16 cellular contexts compared by ENCODE assay signal in the genomic region with DNA sequence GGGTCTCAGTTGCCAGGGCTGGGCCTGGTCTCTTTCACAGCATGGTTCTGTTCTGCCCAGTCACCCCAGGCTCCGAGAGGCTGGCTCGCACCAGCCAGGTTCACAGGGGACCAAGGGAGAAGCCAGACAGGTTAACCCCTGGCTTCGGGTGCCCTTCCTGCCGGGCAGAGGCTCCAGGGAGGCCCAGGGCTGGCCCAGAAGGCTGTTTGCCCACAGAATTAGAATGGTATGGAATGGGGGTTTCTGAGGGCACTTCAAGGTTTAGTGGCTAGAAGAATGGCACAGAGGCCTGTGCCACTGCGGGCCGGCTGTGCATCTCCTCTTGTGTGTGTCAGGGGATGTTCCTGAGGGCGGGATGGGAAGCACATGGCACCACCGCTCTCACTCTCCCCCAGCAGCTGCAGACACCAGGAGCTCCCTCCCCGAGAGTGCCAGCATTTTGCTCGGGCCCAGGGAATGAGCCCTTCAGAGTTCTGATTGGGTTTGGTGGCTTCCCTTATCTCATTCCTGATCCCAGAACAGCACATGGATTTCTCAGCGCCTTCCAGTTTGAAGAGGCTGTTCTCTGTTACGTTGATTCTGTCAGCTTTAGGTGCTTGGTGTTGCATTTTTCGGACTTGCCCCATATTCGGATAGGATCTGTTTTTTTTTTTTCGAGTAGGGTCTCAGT. TPM values are rescaled to one million over a fixed set of nuclear protein-coding genes. Genes with fewer than 3 reads are reported as not detected.
DNase-seq lines count a peak whose midpoint lies in the region; ATAC-seq and TF ChIP-seq lines count a peak whose summit lies in the region.
"Had no signal": no experiment of that assay in that cellular context is flagged by ENCODE, and none has a peak within 500 bp of the region (broad histone marks: within the 10 kb centered on the region; RNA-seq: fewer than 3 reads in every experiment).

No MANE protein-coding gene starts in this region.

- no peaks in the 10 kb centered on the region for H3K27me3 Mint-ChIP-seq in activated T-helper 2 cell treated with anti-CD3 and anti-CD28 coated beads, Interferon-gamma antibody, Interleukin-2, Interleukin-4, amounts not matched to agents 10 μg/mL and 5 μg/mL and 100 μg/mL, durations not matched to agents 14 hours and 24 hours and 36 hours (ENCODE audit: low read depth)
- no peaks in the 10 kb centered on the region for H3K27me3 Mint-ChIP-seq in naive thymus-derived CD8-positive, alpha-beta T cell
- no peaks in the 10 kb centered on the region for H3K27me3 Mint-ChIP-seq in T-cell
- H3K27me3 Mint-ChIP-seq: CD4-positive, alpha-beta T cell had no signal

- peaks cover 6% of the 10 kb centered on the region for H3K4me1 Mint-ChIP-seq in activated T-helper 2 cell treated with anti-CD3 and anti-CD28 coated beads, Interferon-gamma antibody, Interleukin-2, Interleukin-4, amounts not matched to agents 10 μg/mL and 5 μg/mL and 100 μg/mL, durations not matched to agents 14 hours and 24 hours and 36 hours (ENCODE audit: low read depth)
- H3K4me1 Mint-ChIP-seq in naive thymus-derived CD8-positive, alpha-beta T cell, result peaks cover 11 to 25% (median 15%) of the 10 kb centered on the region in 4 donors
- peaks cover 16 to 18% (median 17%) of the 10 kb centered on the region in 3 donors for H3K4me1 Mint-ChIP-seq in T-cell

- no peak for DNase-seq in activated naive CD4-positive, alpha-beta T cell treated with anti-CD3 and anti-CD28 coated beads, Interleukin-2, amount 50 U/mL, for 72 hours (ENCODE audit: low spot score in 2 of 2)
- DNase-seq in activated naive CD4-positive, alpha-beta T cell treated with anti-CD3 and anti-CD28 coated beads, Interleukin-2, amount 50 U/mL, for 16 hours, result no peak
- DNase-seq in GM20000 (ENCODE audit: low spot score) (peak; percentile 16), T-cell (no peak)
- no peak for DNase-seq in activated T-helper 2 cell treated with anti-CD3 and anti-CD28 coated beads, Interferon-gamma antibody, Interleukin-2, Interleukin-4, amounts not matched to agents 10 μg/mL and 5 μg/mL and 100 μg/mL, durations not matched to agents 14 hours and 24 hours and 36 hours (ENCODE audit: low spot score)
- no peak for DNase-seq in naive thymus-derived CD8-positive, alpha-beta T cell
- DNase-seq in activated CD4-positive, CD25-positive, alpha-beta regulatory T cell treated with anti-CD3 and anti-CD28 coated beads, Interleukin-2, amount 50 U/mL, for 72 hours, result no peak
- DNase-seq in activated CD4-positive, alpha-beta T cell treated with anti-CD3 and anti-CD28 coated beads for 1 hour, result no peak
- DNase-seq: AML-193; CD4-positive, alpha-beta T cell; DMS79; GM23248; NCI-H1417 treated with DMSO at 0.1 percent for 48 hours; NCI-H1930; NK-92 treated with Interleukin-12 subunit alpha and Interleukin-12 subunit beta, amount 100 ng/mL, for 24 hours; SHP77 treated with DMSO at 0.1 percent for 48 hours had no signal

- H3K36me3 Mint-ChIP-seq in activated naive CD4-positive, alpha-beta T cell treated with anti-CD3 and anti-CD28 coated beads, Interleukin-2, amount 50 U/mL, for 72 hours, result no peaks in the 10 kb centered on the region
- H3K36me3 Mint-ChIP-seq in activated T-helper 2 cell treated with anti-CD3 and anti-CD28 coated beads, Interferon-gamma antibody, Interleukin-2, Interleukin-4, amounts not matched to agents 10 μg/mL and 5 μg/mL and 100 μg/mL, durations not matched to agents 14 hours and 24 hours and 36 hours (ENCODE audit: low read depth), result peaks cover 46% of the 10 kb centered on the region
- H3K36me3 Mint-ChIP-seq in naive thymus-derived CD8-positive, alpha-beta T cell, result peaks cover 0 to 46% (median 4%) of the 10 kb centered on the region in 3 donors
- peaks cover 24% of the 10 kb centered on the region for H3K36me3 Mint-ChIP-seq in T-cell

- no peak for TF ChIP-seq CTCF in GM20000 (IDR thresholded peaks at IDR 0.05; ENCODE audit: extremely low read depth, missing control alignments)

- CTCF ChIA-PET in T-cell (lab: Charles Lee), result interaction anchor here (0.6 to 1.0 kb wide), 4 partner anchors 22 to 1085 kb away, joined by 3 read pairs; no protein-coding TSS in a partner anchor

- no peak for ATAC-seq in activated naive CD4-positive, alpha-beta T cell treated with anti-CD3 and anti-CD28 coated beads, Interleukin-2, amount 50 U/mL, for 72 hours
- ATAC-seq in naive thymus-derived CD8-positive, alpha-beta T cell, result no peak
- no peak for ATAC-seq in T-cell (replicated peaks in 1 of 4)

- POLR2A ChIA-PET in naive thymus-derived CD8-positive, alpha-beta T cell (lab: Charles Lee), result interaction anchor here (0.7 to 1.8 kb wide), 5 partner anchors 9 to 44 kb away, joined by 4 to 5 read pairs (median 4); no protein-coding TSS in a partner anchor
- POLR2A ChIA-PET in T-cell (lab: Charles Lee), result interaction anchor here (0.6 to 0.7 kb wide), 2 partner anchors 180 to 506 kb away, joined by 3 to 5 read pairs; a partner anchor contains a TSS

- H3K27ac Mint-ChIP-seq in activated naive CD4-positive, alpha-beta T cell treated with anti-CD3 and anti-CD28 coated beads, Interleukin-2, amount 50 U/mL, for 72 hours, result peak overlapping the region; percentile 77 to 84
- H3K27ac Mint-ChIP-seq in activated T-helper 2 cell treated with anti-CD3 and anti-CD28 coated beads, Interferon-gamma antibody, Interleukin-2, Interleukin-4, amounts not matched to agents 10 μg/mL and 5 μg/mL and 100 μg/mL, durations not matched to agents 14 hours and 24 hours and 36 hours, result peak overlapping the region; percentile 44
- peak overlapping the region in 9 of 10 donors; percentile 14 to 88 (median 57) for H3K27ac Mint-ChIP-seq in naive thymus-derived CD8-positive, alpha-beta T cell
- peak overlapping the region in 1 of 2 donors; percentile 52 for H3K27ac Mint-ChIP-seq in T-cell

- no peak overlapping the region for H3K4me3 Mint-ChIP-seq in activated T-helper 2 cell treated with anti-CD3 and anti-CD28 coated beads, Interferon-gamma antibody, Interleukin-2, Interleukin-4, amounts not matched to agents 10 μg/mL and 5 μg/mL and 100 μg/mL, durations not matched to agents 14 hours and 24 hours and 36 hours (ENCODE audit: low read depth)
- H3K4me3 Mint-ChIP-seq in naive thymus-derived CD8-positive, alpha-beta T cell, result no peak overlapping the region
- no peak overlapping the region for H3K4me3 Mint-ChIP-seq in T-cell
- H3K4me3 Mint-ChIP-seq: CD4-positive, alpha-beta T cell had no signal

- intact Hi-C loops in activated T-helper 2 cell treated with anti-CD3 and anti-CD28 coated beads, Interferon-gamma antibody, Interleukin-2, Interleukin-4, amounts not matched to agents 10 μg/mL and 5 μg/mL and 100 μg/mL, durations not matched to agents 14 hours and 24 hours and 36 hours (cut with micrococcal nuclease), result no loop called here

- no peaks in the 10 kb centered on the region for H3K9me3 Mint-ChIP-seq in activated naive CD4-positive, alpha-beta T cell treated with anti-CD3 and anti-CD28 coated beads, Interleukin-2, amount 50 U/mL, for 72 hours
- no peaks in the 10 kb centered on the region for H3K9me3 Mint-ChIP-seq in activated T-helper 2 cell treated with anti-CD3 and anti-CD28 coated beads, Interferon-gamma antibody, Interleukin-2, Interleukin-4, amounts not matched to agents 10 μg/mL and 5 μg/mL and 100 μg/mL, durations not matched to agents 14 hours and 24 hours and 36 hours
- no peaks in the 10 kb centered on the region for H3K9me3 Mint-ChIP-seq in naive thymus-derived CD8-positive, alpha-beta T cell
- H3K9me3 Mint-ChIP-seq in T-cell, result no peaks in the 10 kb centered on the region
- H3K9me3 Mint-ChIP-seq: CD4-positive, alpha-beta T cell had no signal

RNA-seq across cellular contexts. Expression of a gene that starts 23.7 kb away (rescaled TPM):
- 100 to 1,000 TPM; 128 to 143 TPM for total RNA-seq in activated naive CD4-positive, alpha-beta T cell treated with anti-CD3 and anti-CD28 coated beads, Interleukin-2, amount 50 U/mL, for 72 hours
- 165 and 175 TPM in 2 replicates for total RNA-seq in activated T-helper 2 cell treated with anti-CD3 and anti-CD28 coated beads, Interferon-gamma antibody, Interleukin-2, Interleukin-4, amounts not matched to agents 10 μg/mL and 5 μg/mL and 100 μg/mL, durations not matched to agents 14 hours and 24 hours and 36 hours
- total RNA-seq in naive thymus-derived CD8-positive, alpha-beta T cell, result 100 to 1,000 TPM; 147 to 153 TPM
- polyA plus RNA-seq in naive thymus-derived CD8-positive, alpha-beta T cell, result 10 to 100 TPM; 50.3 to 78.0 (median 54.0) TPM
- total RNA-seq in T-cell, result 100 to 1,000 TPM; 148 to 191 (median 180) TPM

RNA-seq across cellular contexts. Expression of a gene that starts 34.6 kb away (rescaled TPM):
- total RNA-seq in activated naive CD4-positive, alpha-beta T cell treated with anti-CD3 and anti-CD28 coated beads, Interleukin-2, amount 50 U/mL, for 72 hours, result 100 to 1,000 TPM in 1 of 2 donors, 10 to 100 TPM in 1; 78.2 to 144 TPM
- total RNA-seq in activated T-helper 2 cell treated with anti-CD3 and anti-CD28 coated beads, Interferon-gamma antibody, Interleukin-2, Interleukin-4, amounts not matched to agents 10 μg/mL and 5 μg/mL and 100 μg/mL, durations not matched to agents 14 hours and 24 hours and 36 hours, result 79.3 and 80.7 TPM in 2 replicates
- 100 to 1,000 TPM; 152 to 156 TPM for total RNA-seq in naive thymus-derived CD8-positive, alpha-beta T cell
- polyA plus RNA-seq in naive thymus-derived CD8-positive, alpha-beta T cell, result 10 to 100 TPM; 58.1 to 95.1 (median 70.6) TPM
- 100 to 1,000 TPM in 3 of 5 donors, 10 to 100 TPM in 2; 91.4 to 158 (median 138) TPM for total RNA-seq in T-cell

RNA-seq across cellular contexts. Expression of a gene that starts 35.9 kb away (rescaled TPM):
- 10 to 100 TPM; 15.3 to 29.3 TPM for total RNA-seq in activated naive CD4-positive, alpha-beta T cell treated with anti-CD3 and anti-CD28 coated beads, Interleukin-2, amount 50 U/mL, for 72 hours
- total RNA-seq in activated T-helper 2 cell treated with anti-CD3 and anti-CD28 coated beads, Interferon-gamma antibody, Interleukin-2, Interleukin-4, amounts not matched to agents 10 μg/mL and 5 μg/mL and 100 μg/mL, durations not matched to agents 14 hours and 24 hours and 36 hours, result 26.8 and 30.1 TPM in 2 replicates
- total RNA-seq in naive thymus-derived CD8-positive, alpha-beta T cell, result 10 to 100 TPM; 55.6 to 57.7 TPM
- 10 to 100 TPM; 24.4 to 26.9 (median 26.2) TPM for polyA plus RNA-seq in naive thymus-derived CD8-positive, alpha-beta T cell
- 10 to 100 TPM; 37.1 to 50.3 (median 39.2) TPM for total RNA-seq in T-cell

RNA-seq across cellular contexts. Expression of a gene that starts 55.6 kb away (rescaled TPM):
- 10 to 100 TPM; 54.7 to 74.8 TPM for total RNA-seq in activated naive CD4-positive, alpha-beta T cell treated with anti-CD3 and anti-CD28 coated beads, Interleukin-2, amount 50 U/mL, for 72 hours
- total RNA-seq in activated T-helper 2 cell treated with anti-CD3 and anti-CD28 coated beads, Interferon-gamma antibody, Interleukin-2, Interleukin-4, amounts not matched to agents 10 μg/mL and 5 μg/mL and 100 μg/mL, durations not matched to agents 14 hours and 24 hours and 36 hours, result 55.4 and 63.7 TPM in 2 replicates
- total RNA-seq in naive thymus-derived CD8-positive, alpha-beta T cell, result 10 to 100 TPM; 14.8 to 18.0 TPM
- polyA plus RNA-seq in naive thymus-derived CD8-positive, alpha-beta T cell, result 10 to 100 TPM in 2 of 3 donors, 1 to 10 TPM in 1; 9.5 to 14.4 (median 13.9) TPM
- 10 to 100 TPM in 4 of 5 donors, 1 to 10 TPM in 1; 8.4 to 35.7 (median 26.7) TPM for total RNA-seq in T-cell

RNA-seq across cellular contexts. Expression of a gene that starts 57.8 kb away (rescaled TPM):
- total RNA-seq in activated naive CD4-positive, alpha-beta T cell treated with anti-CD3 and anti-CD28 coated beads, Interleukin-2, amount 50 U/mL, for 72 hours, result 10 to 100 TPM; 11.5 to 26.2 TPM
- total RNA-seq in activated T-helper 2 cell treated with anti-CD3 and anti-CD28 coated beads, Interferon-gamma antibody, Interleukin-2, Interleukin-4, amounts not matched to agents 10 μg/mL and 5 μg/mL and 100 μg/mL, durations not matched to agents 14 hours and 24 hours and 36 hours, result 22.5 and 24.5 TPM in 2 replicates
- 1 to 10 TPM; 9.7 to 9.9 TPM for total RNA-seq in naive thymus-derived CD8-positive, alpha-beta T cell
- polyA plus RNA-seq in naive thymus-derived CD8-positive, alpha-beta T cell, result 1 to 10 TPM; 1.9 to 8.5 (median 4.2) TPM
- 10 to 100 TPM in 3 of 5 donors, 1 to 10 TPM in 2; 2.6 to 24.6 (median 18.3) TPM for total RNA-seq in T-cell
